In genomic region chr16:89408315-89408714, GRCh38 we compare ENCODE assay signal across 1 cellular context.
TF ChIP-seq lines count a peak whose summit lies in the region.

No MANE protein-coding gene starts in this region.

TF ChIP-seq in WTC11, 78 proteins besides CTCF, POLR2A, EP300 and RAD21 (continued from another document):
- no peak for TF ChIP-seq STAT6 (CRISPR knock-in tag; conservative IDR thresholded peaks at IDR 0.05; ENCODE audit: low read depth)
TF ChIP-seq in WTC11: peak in this region for 0.
